ENCODE assay signal across 8 cellular contexts in genomic region chr2:134411828-134412638, GRCh38.
DNase-seq lines count a peak whose midpoint lies in the region; ATAC-seq, FAIRE-seq and TF ChIP-seq lines count a peak whose summit lies in the region.

No MANE protein-coding gene starts in this region.

- no peak overlapping the region for H3K4me3 ChIP-seq in H1 (ENCODE audit: extremely low read depth in 1 of 4, insufficient read depth in 2 of 4, low read depth in 3 of 4, low read length in 4 of 4)

- H3K9ac ChIP-seq in H1 (replicated peaks in 1 of 4; ENCODE audit: extremely low read depth in 1 of 4, low read depth in 3 of 4, low read length in 3 of 4), result no peak overlapping the region

- POLR2A ChIA-PET in H1 (lab: Charles Lee; ENCODE audit: partially characterized antibody), result interaction anchor here (1.4 kb wide), 1 partner anchor 9 kb away, joined by 3 read pairs; no protein-coding TSS in a partner anchor

- no peaks in the 10 kb centered on the region for H3K79me1 ChIP-seq in H1 (ENCODE audit: low read depth, low read length)

- H3K23me2 ChIP-seq in H1 (ENCODE audit: low read depth, low read length), result no peaks in the 10 kb centered on the region

- no peak for TF ChIP-seq POLR2A in H1 (IDR thresholded peaks at IDR 0.05; ENCODE audit: control extremely low read depth in 1 of 2, low read depth in 2 of 2, low read length in 2 of 2)

- no peak overlapping the region for H4K8ac ChIP-seq in H1 (ENCODE audit: extremely low read depth, insufficient read depth, low read length)

- no peak overlapping the region for H2AK5ac ChIP-seq in H1 (ENCODE audit: low read depth, low read length)

- no peak overlapping the region for H3K23ac ChIP-seq in H1 (ENCODE audit: insufficient read length)

- no peak overlapping the region for H4K5ac ChIP-seq in H1 (ENCODE audit: insufficient read length, low read depth, low read length)

- peaks cover 0 to 2% of the 10 kb centered on the region in 2 experiments for H4K20me1 ChIP-seq in H1 (replicated peaks in 1 of 2; ENCODE audit: control insufficient read depth in 1 of 2, insufficient read depth in 2 of 2, low read length in 2 of 2)

- WGBS in H1 (ENCODE audit: extremely low coverage in 1 of 2, insufficient coverage in 1 of 2, insufficient read length in 1 of 2, insufficient replicate concordance in 2 of 2, low coverage in 1 of 2, low lambda C conversion rate in 2 of 2, missing lambda C conversion rate in 1 of 2), 2 experiments, result 73% methylated on average over 8 of the region's 8 CpGs; no CpG with 5 or more reads in 1 of the 2 experiments

- peak; percentile 89 to 91 for TF ChIP-seq RAD21 in H1 (IDR thresholded peaks at IDR 0.05 in 1 of 2, conservative IDR thresholded peaks at IDR 0.05 in 1 of 2; ENCODE audit: low read depth in 2 of 2, low read length in 2 of 2)

- H3K56ac ChIP-seq in H1 (replicated peaks; ENCODE audit: insufficient read length, low read depth, low read length), result no peak overlapping the region

- H3K27ac ChIP-seq in H1 (ENCODE audit: low read depth, low read length), result no peak overlapping the region

- no peak overlapping the region for H3K14ac ChIP-seq in H1 (ENCODE audit: insufficient read length)

- DNase-seq in COR-L47 (lab: John Stamatoyannopoulos, UW) (peak; percentile 82), NCI-H82 (lab: John Stamatoyannopoulos, UW) (peak; percentile 90), H1 (ENCODE audit: low read depth in 1 of 2, low spot score in 2 of 2) (peak; percentile 39 to 60), middle frontal gyrus (ENCODE audit: extremely low spot score, low spot score) (peak; percentile 81)
- DNase-seq in activated CD8-positive, alpha-beta memory T cell treated with anti-CD3 and anti-CD28 coated beads for 24 hours, result peak; percentile 77
- DNase-seq in stimulated activated CD8-positive, alpha-beta memory T cell treated with anti-CD3 and anti-CD28 coated beads, Interleukin-7, amount 100 ng/mL, for 1 hour (ENCODE audit: low read depth in 2 of 2), result peak; percentile 28 to 31

- H3K4ac ChIP-seq in H1 (replicated peaks; ENCODE audit: insufficient read length, low read depth, low read length), result no peak overlapping the region

- peaks cover 0 to 5% (median 0%) of the 10 kb centered on the region in 4 experiments; a peak in 1 of 8 replicates for H3K36me3 ChIP-seq in H1 (ENCODE audit: control insufficient read depth in 2 of 4, insufficient read depth in 4 of 4, low read length in 3 of 4)

- no peak overlapping the region for H2BK20ac ChIP-seq in H1 (ENCODE audit: low read length)

- H3K18ac ChIP-seq in H1 (ENCODE audit: extremely low read depth, low read length), result no peak overlapping the region

- no peak overlapping the region for H2BK120ac ChIP-seq in H1 (replicated peaks; ENCODE audit: low read depth, low read length)

- no peak overlapping the region for H2AFZ ChIP-seq in H1 (ENCODE audit: low read length)

- no peaks in the 10 kb centered on the region for H3K27me3 ChIP-seq in H1 (replicated peaks in 1 of 4; ENCODE audit: control insufficient read depth in 3 of 4, extremely low read depth in 1 of 4, insufficient read depth in 3 of 4, low read length in 3 of 4)

- no peaks in the 10 kb centered on the region for H3K79me2 ChIP-seq in H1 (ENCODE audit: control insufficient read depth in 1 of 2, insufficient read depth in 2 of 2, low read length in 2 of 2)

- no peak overlapping the region for H4K91ac ChIP-seq in H1 (replicated peaks; ENCODE audit: insufficient read length, low read length)

- H2BK12ac ChIP-seq in H1 (ENCODE audit: low read depth, low read length), result no peak overlapping the region

- ATAC-seq in GM19468 (IDR thresholded peaks at IDR 0.05; ENCODE audit: extremely low read depth, unreplicated experiment), result peak; percentile 91
- ATAC-seq in HG03575 (IDR thresholded peaks at IDR 0.05; ENCODE audit: extremely low read depth, insufficient number of reproducible peaks, low FRiP score, unreplicated experiment), result peak; percentile 79

- no peak overlapping the region for H2BK15ac ChIP-seq in H1 (ENCODE audit: low read length)

- H3K4me1 ChIP-seq in H1 (replicated peaks in 1 of 4; ENCODE audit: control insufficient read depth in 3 of 4, insufficient read depth in 4 of 4, low read length in 3 of 4), result peaks cover 0 to 5% (median 0%) of the 10 kb centered on the region in 4 experiments; a peak in 1 of 7 replicates

- peak; percentile 55 for FAIRE-seq in H1 (lab: Jason Lieb, UNC)

- no peak overlapping the region for H2BK5ac ChIP-seq in H1 (ENCODE audit: low read depth, low read length)

- CTCF ChIA-PET in H1 (lab: Charles Lee; ENCODE audit: partially characterized antibody), result interaction anchor here (0.6 to 6.2 kb wide), 47 partner anchors 9 to 562 kb away, joined by 3 to 79 read pairs (median 4); no protein-coding TSS in a partner anchor

- TF ChIP-seq EP300 in H1 (IDR thresholded peaks at IDR 0.05; ENCODE audit: borderline replicate concordance in 1 of 2, low read depth in 2 of 2, low read length in 2 of 2), result no peak

- H3K4me2 ChIP-seq in H1 (ENCODE audit: insufficient read depth in 1 of 2, low read depth in 2 of 2, low read length in 2 of 2), result no peak overlapping the region

- peak; percentile 71 to 92 (median 73) for TF ChIP-seq CTCF in H1 (IDR thresholded peaks at IDR 0.05; ENCODE audit: control extremely low read depth in 1 of 3, insufficient read depth in 1 of 3, low read depth in 1 of 3, low read length in 3 of 3)

- H3K9me3 ChIP-seq in H1 (ENCODE audit: insufficient read depth in 2 of 2, low read depth in 1 of 2, low read length in 1 of 2), result no peaks in the 10 kb centered on the region

TF ChIP-seq in H1, 55 proteins besides CTCF, POLR2A, EP300 and RAD21:
- TF ChIP-seq SIN3A (conservative IDR thresholded peaks at IDR 0.05 in 1 of 2, IDR thresholded peaks at IDR 0.05 in 1 of 2; ENCODE audit: low read depth in 1 of 2, low read length in 2 of 2), result 0 out of 4 replicates have a peak, but pooled peaks of 1 of the 2 experiments have one; percentile 21
- TF ChIP-seq, protein P1, sequence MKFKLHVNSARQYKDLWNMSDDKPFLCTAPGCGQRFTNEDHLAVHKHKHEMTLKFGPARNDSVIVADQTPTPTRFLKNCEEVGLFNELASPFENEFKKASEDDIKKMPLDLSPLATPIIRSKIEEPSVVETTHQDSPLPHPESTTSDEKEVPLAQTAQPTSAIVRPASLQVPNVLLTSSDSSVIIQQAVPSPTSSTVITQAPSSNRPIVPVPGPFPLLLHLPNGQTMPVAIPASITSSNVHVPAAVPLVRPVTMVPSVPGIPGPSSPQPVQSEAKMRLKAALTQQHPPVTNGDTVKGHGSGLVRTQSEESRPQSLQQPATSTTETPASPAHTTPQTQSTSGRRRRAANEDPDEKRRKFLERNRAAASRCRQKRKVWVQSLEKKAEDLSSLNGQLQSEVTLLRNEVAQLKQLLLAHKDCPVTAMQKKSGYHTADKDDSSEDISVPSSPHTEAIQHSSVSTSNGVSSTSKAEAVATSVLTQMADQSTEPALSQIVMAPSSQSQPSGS (IDR thresholded peaks at IDR 0.05; ENCODE audit: low read length), result no peak
- TF ChIP-seq SUZ12 (IDR thresholded peaks at IDR 0.05; ENCODE audit: low read length), result no peak
- peak; percentile 85 for TF ChIP-seq MAX (IDR thresholded peaks at IDR 0.05)
- TF ChIP-seq BCL11A (IDR thresholded peaks at IDR 0.05; ENCODE audit: low read depth in 2 of 2, low read length in 2 of 2), result no peak

Comparison
In these comparisons a context has a peak if more than half of its experiments do, and no peak if none do; other contexts are left out.
1. DNase-seq: peak in every context shown above with its lines; median percentile 90 in NCI-H82; 82 in COR-L47; 81 in middle frontal gyrus; 77 in activated CD8-positive, alpha-beta memory T cell treated with anti-CD3 and anti-CD28 coated beads for 24 hours; 50 in H1; 30 in stimulated activated CD8-positive, alpha-beta memory T cell treated with anti-CD3 and anti-CD28 coated beads, Interleukin-7, amount 100 ng/mL, for 1 hour.